12 cellular contexts compared by ENCODE assay signal in genomic region chr14:22791302-22791701, GRCh38. TPM values are rescaled to one million over a fixed set of nuclear protein-coding genes. Genes with fewer than 3 reads are reported as not detected.
A peak's percentile ranks its signal among the peaks of the same experiment; 100 is the strongest.
DNase-seq lines count a peak whose midpoint lies in the region; ATAC-seq and TF ChIP-seq lines count a peak whose summit lies in the region.
"Had no signal": no experiment of that assay in that cellular context is flagged by ENCODE, and none has a peak within 500 bp of the region (broad histone marks: within the 10 kb centered on the region; RNA-seq: fewer than 3 reads in every experiment).

No MANE protein-coding gene starts in this region.

- H2BK15ac ChIP-seq in neuronal stem cell (ENCODE audit: low read length): no peak overlapping the region

- no peak overlapping the region for H2AK5ac ChIP-seq in neuronal stem cell (ENCODE audit: low read depth, low read length)

- no peak overlapping the region for H3K4ac ChIP-seq in neuronal stem cell (ENCODE audit: low read length)

- ATAC-seq in GM21447 (IDR thresholded peaks at IDR 0.05; ENCODE audit: unreplicated experiment): no peak
- ATAC-seq: T-helper 17 cell had no signal

- no peaks in the 10 kb centered on the region for H3K27me3 Mint-ChIP-seq in dendritic cell treated with granulocyte-macrophage colony-stimulating factor and Interleukin-4, amounts not matched to agents 40 ng/mL and 50 ng/mL, for 4 days

- no peaks in the 10 kb centered on the region for H3K9me2 ChIP-seq in DOHH2 (replicated peaks; ENCODE audit: control insufficient read depth, low read length)

- H3K36me3 ChIP-seq in DOHH2 (ENCODE audit: control insufficient read depth, low read length) (peaks cover 54% of the 10 kb centered on the region), MG63 (no peaks in the 10 kb centered on the region), neuronal stem cell (replicated peaks in 1 of 2; ENCODE audit: control insufficient read depth in 2 of 2, insufficient read depth in 2 of 2, low read length in 2 of 2) (no peaks in the 10 kb centered on the region)
- H3K36me3 ChIP-seq: neural progenitor cell, vagina had no signal

- H4K20me1 ChIP-seq in DOHH2 (ENCODE audit: control insufficient read depth, insufficient read depth, low read depth, low read length): no peaks in the 10 kb centered on the region

- H3K27ac Mint-ChIP-seq in dendritic cell treated with granulocyte-macrophage colony-stimulating factor and Interleukin-4, amounts not matched to agents 40 ng/mL and 50 ng/mL, for 4 days: peak overlapping the region; percentile 85
- H3K27ac Mint-ChIP-seq: neural progenitor cell, T-helper 17 cell had no signal

- no peaks in the 10 kb centered on the region for H3K79me1 ChIP-seq in neuronal stem cell (ENCODE audit: low read depth, low read length)

- peak overlapping the region; percentile 11 for H3K4me3 Mint-ChIP-seq in dendritic cell treated with granulocyte-macrophage colony-stimulating factor and Interleukin-4, amounts not matched to agents 40 ng/mL and 50 ng/mL, for 4 days
- H3K4me3 Mint-ChIP-seq: neural progenitor cell, T-helper 17 cell had no signal

- H2BK5ac ChIP-seq in neuronal stem cell (ENCODE audit: low read length): no peak overlapping the region

- no peak overlapping the region for H3K18ac ChIP-seq in neuronal stem cell (ENCODE audit: low read length)

- peaks cover 78% of the 10 kb centered on the region for H3K4me1 Mint-ChIP-seq in dendritic cell treated with granulocyte-macrophage colony-stimulating factor and Interleukin-4, amounts not matched to agents 40 ng/mL and 50 ng/mL, for 4 days (ENCODE audit: low read depth)
- H3K4me1 Mint-ChIP-seq: neural progenitor cell had no signal

- H2BK12ac ChIP-seq in neuronal stem cell (ENCODE audit: low read length): no peak overlapping the region

- H3F3A ChIP-seq in DOHH2 (ENCODE audit: control insufficient read depth, insufficient read depth): peaks cover 24% of the 10 kb centered on the region

- peaks cover 81% of the 10 kb centered on the region for H3K79me2 ChIP-seq in DOHH2 (ENCODE audit: control insufficient read depth, low read length)

- peaks cover 44% of the 10 kb centered on the region for H3K36me3 Mint-ChIP-seq in dendritic cell treated with granulocyte-macrophage colony-stimulating factor and Interleukin-4, amounts not matched to agents 40 ng/mL and 50 ng/mL, for 4 days (ENCODE audit: low read depth)
- H3K36me3 Mint-ChIP-seq: neural progenitor cell had no signal

- no peak overlapping the region for H2BK120ac ChIP-seq in neuronal stem cell (ENCODE audit: low read depth, low read length)

- H3K27ac ChIP-seq in DOHH2 (ENCODE audit: low read depth, low read length): peak overlapping the region; percentile 94
- H3K27ac ChIP-seq in neuronal stem cell (replicated peaks; ENCODE audit: low read length): no peak overlapping the region
- H3K27ac ChIP-seq: neural progenitor cell, vagina had no signal

- H3K9ac ChIP-seq in neuronal stem cell (ENCODE audit: low read depth, low read length, poor library complexity): no peak overlapping the region
- H3K9ac ChIP-seq: neural progenitor cell had no signal

- H3K4me1 ChIP-seq in DOHH2 (ENCODE audit: control insufficient read depth, low read length) (peaks cover 88% of the 10 kb centered on the region), neuronal stem cell (ENCODE audit: control insufficient read depth in 2 of 2, insufficient read depth in 1 of 2, low read depth in 1 of 2, low read length in 2 of 2) (no peaks in the 10 kb centered on the region)
- H3K4me1 ChIP-seq: neural progenitor cell, vagina had no signal

- no peak overlapping the region for H4K8ac ChIP-seq in neuronal stem cell (ENCODE audit: low read depth, low read length)

- intact Hi-C loops in dendritic cell treated with granulocyte-macrophage colony-stimulating factor and Interleukin-4, amounts not matched to agents 40 ng/mL and 50 ng/mL, for 4 days (cut with micrococcal nuclease): no loop called here

- no peak for TF ChIP-seq CTCF in DOHH2 (IDR thresholded peaks at IDR 0.05; ENCODE audit: low read depth, low read length, poor library complexity, severe bottlenecking)

- H3K9me3 ChIP-seq in DOHH2 (ENCODE audit: control insufficient read depth, insufficient read depth, low read length): no peaks in the 10 kb centered on the region
- no peaks in the 10 kb centered on the region for H3K9me3 ChIP-seq in MG63
- H3K9me3 ChIP-seq in neuronal stem cell (replicated peaks in 1 of 2; ENCODE audit: control insufficient read depth in 2 of 2, insufficient read depth in 1 of 2, low read depth in 1 of 2, low read length in 2 of 2): no peaks in the 10 kb centered on the region
- H3K9me3 ChIP-seq: vagina had no signal

- no peak overlapping the region for H3K23ac ChIP-seq in neuronal stem cell (ENCODE audit: low read depth, low read length, poor library complexity)

- DNase-seq in MG63 (peak; percentile 62), neuronal stem cell (ENCODE audit: low spot score) (no peak), HT-29 (ENCODE audit: low spot score) (no peak), SW 1271 (lab: John Stamatoyannopoulos, UW) (no peak)
- DNase-seq in effector CD4-positive, alpha-beta T cell: no peak
- DNase-seq: NCI-H446 treated with DMSO at 0.1 percent for 48 hours, T-helper 17 cell had no signal

- peak overlapping the region; percentile 16 for H2AFZ ChIP-seq in neuronal stem cell (ENCODE audit: low read length)
- H2AFZ ChIP-seq: neural progenitor cell had no signal

- peak overlapping the region; percentile 83 for H3K4me2 ChIP-seq in DOHH2 (ENCODE audit: low read length)
- H3K4me2 ChIP-seq in neuronal stem cell (ENCODE audit: insufficient read depth, low read length, poor library complexity, severe bottlenecking): no peak overlapping the region
- H3K4me2 ChIP-seq: neural progenitor cell had no signal

- WGBS in neuronal stem cell (ENCODE audit: extremely low coverage in 2 of 2, insufficient read length in 2 of 2, insufficient replicate concordance in 1 of 2), 2 donors: no CpG with 5 or more reads among the region's 3 CpGs

- H3K9me3 Mint-ChIP-seq in dendritic cell treated with granulocyte-macrophage colony-stimulating factor and Interleukin-4, amounts not matched to agents 40 ng/mL and 50 ng/mL, for 4 days: no peaks in the 10 kb centered on the region
- H3K9me3 Mint-ChIP-seq: neural progenitor cell had no signal

- H3K27me3 ChIP-seq in DOHH2 (ENCODE audit: control insufficient read depth, low read length): no peaks in the 10 kb centered on the region
- H3K27me3 ChIP-seq in MG63: no peaks in the 10 kb centered on the region
- peaks cover 0 to 8% (median 0%) of the 10 kb centered on the region in 3 experiments for H3K27me3 ChIP-seq in neuronal stem cell (ENCODE audit: control insufficient read depth in 3 of 3, insufficient read depth in 3 of 3, low read depth in 1 of 3, low read length in 3 of 3)
- H3K27me3 ChIP-seq: neural progenitor cell, vagina had no signal

- no peak overlapping the region for H3K14ac ChIP-seq in neuronal stem cell (ENCODE audit: low read length)

- H3K4me3 ChIP-seq in DOHH2 (ENCODE audit: low read length) (peak overlapping the region; percentile 72), MG63 (no peak overlapping the region), neuronal stem cell (ENCODE audit: low read length in 2 of 2) (no peak overlapping the region)
- H3K4me3 ChIP-seq: neural progenitor cell, vagina had no signal

- no peak overlapping the region for H4K91ac ChIP-seq in neuronal stem cell (ENCODE audit: low read depth, low read length, poor library complexity)

RNA-seq across cellular contexts. Expression of gene SLC7A7, which starts 23.9 kb away (rescaled TPM):
- total RNA-seq in MG63 (2014; rRNA removed; shearing (Covaris generic); ENCODE audit: low replicate concordance): 4.0 TPM in 1 of 2 replicates, not detected in the other
- 0.60 TPM for polyA plus RNA-seq in neuronal stem cell (2013, experiment 1 of 2)
- 0.48 TPM for polyA plus RNA-seq in neuronal stem cell (2013, experiment 2 of 2)
- total RNA-seq in HT-29 (2014; rRNA removed; shearing (Covaris generic)): 12.2 and 13.6 TPM in 2 replicates

RNA-seq across cellular contexts. Expression of gene OXA1L, which starts 24.8 kb away (rescaled TPM):
- 47.3 and 67.5 TPM in 2 replicates for total RNA-seq in MG63 (2014; rRNA removed; shearing (Covaris generic); ENCODE audit: low replicate concordance)
- 157 TPM for polyA plus RNA-seq in neuronal stem cell (2013, experiment 1 of 2)
- polyA plus RNA-seq in neuronal stem cell (2013, experiment 2 of 2): 152 TPM
- total RNA-seq in HT-29 (2014; rRNA removed; shearing (Covaris generic)): 73.5 and 80.9 TPM in 2 replicates

RNA-seq across cellular contexts. Expression of gene MRPL52, which starts 38.4 kb away (rescaled TPM):
- total RNA-seq in MG63 (2014; rRNA removed; shearing (Covaris generic); ENCODE audit: low replicate concordance): 22.1 and 92.8 TPM in 2 replicates
- 193 TPM for polyA plus RNA-seq in neuronal stem cell (2013, experiment 1 of 2)
- polyA plus RNA-seq in neuronal stem cell (2013, experiment 2 of 2): 197 TPM
- total RNA-seq in HT-29 (2014; rRNA removed; shearing (Covaris generic)): 45.9 and 56.1 TPM in 2 replicates

RNA-seq across cellular contexts. Expression of gene MMP14, which starts 45.1 kb away (rescaled TPM):
- total RNA-seq in MG63 (2014; rRNA removed; shearing (Covaris generic); ENCODE audit: low replicate concordance): 85.2 and 124 TPM in 2 replicates
- 34.0 TPM for polyA plus RNA-seq in neuronal stem cell (2013, experiment 1 of 2)
- polyA plus RNA-seq in neuronal stem cell (2013, experiment 2 of 2): 34.3 TPM
- 1.7 and 3.9 TPM in 2 replicates for total RNA-seq in HT-29 (2014; rRNA removed; shearing (Covaris generic))
